Comparison of ENCODE assay signal across 15 cellular contexts in genomic region chr1:230930986-230931385, GRCh38. TPM values are rescaled to one million over a fixed set of nuclear protein-coding genes. Genes with fewer than 3 reads are reported as not detected.
DNase-seq lines count a peak whose midpoint lies in the region; ATAC-seq and TF ChIP-seq lines count a peak whose summit lies in the region.
"Had no signal": no experiment of that assay in that cellular context is flagged by ENCODE, and none has a peak within 500 bp of the region (broad histone marks: within the 10 kb centered on the region; RNA-seq: fewer than 3 reads in every experiment).

No MANE protein-coding gene starts in this region.

- no peak overlapping the region for H3K9ac ChIP-seq in mammary epithelial cell (ENCODE audit: insufficient read depth, low read length)

- ATAC-seq in HG03571 (IDR thresholded peaks at IDR 0.05; ENCODE audit: unreplicated experiment): no peak
- ATAC-seq: CD8-positive, alpha-beta T cell; HepG2 had no signal

- dilution Hi-C loops in mammary epithelial cell (cut with HindIII; ENCODE audit: low sequenced_read_pairs): no loop called here

- H2AFZ ChIP-seq in mammary epithelial cell (ENCODE audit: low read depth, low read length): no peak overlapping the region
- H2AFZ ChIP-seq in hepatocyte: no peak overlapping the region

- H3K27ac Mint-ChIP-seq in MCF 10A (ENCODE audit: low read depth, unreplicated experiment): no peak overlapping the region
- H3K27ac Mint-ChIP-seq: CD14-positive monocyte; CD8-positive, alpha-beta T cell; HFFc6 had no signal

- H3K4me2 ChIP-seq in mammary epithelial cell (ENCODE audit: insufficient read depth, low read depth, low read length) (no peak overlapping the region), hepatocyte (no peak overlapping the region)

- peaks cover 31% of the 10 kb centered on the region for H3K36me3 Mint-ChIP-seq in MCF 10A (ENCODE audit: insufficient read depth, unreplicated experiment)

- no peak for TF ChIP-seq POLR2A in breast epithelium (IDR thresholded peaks at IDR 0.05)

- H4K20me1 ChIP-seq in mammary epithelial cell (ENCODE audit: insufficient read depth, low read length) (no peaks in the 10 kb centered on the region), hepatocyte (ENCODE audit: insufficient read depth, poor library complexity, severe bottlenecking) (no peaks in the 10 kb centered on the region)

- H3K27me3 ChIP-seq in breast epithelium (no peaks in the 10 kb centered on the region), mammary epithelial cell (ENCODE audit: insufficient read depth, low read length) (no peaks in the 10 kb centered on the region), hepatocyte (no peaks in the 10 kb centered on the region)

- no peaks in the 10 kb centered on the region for H3K27me3 Mint-ChIP-seq in MCF 10A (ENCODE audit: insufficient read depth, unreplicated experiment)

- CTCF ChIA-PET in MCF 10A (lab: Yijun Ruan, JAX): interaction anchor here (0.6 to 3.4 kb wide), 7 partner anchors 13 to 280 kb away, joined by 3 to 18 read pairs (median 5); no protein-coding TSS in a partner anchor
- CTCF ChIA-PET in mammary epithelial cell (lab: Charles Lee; ENCODE audit: low non-redundant PET): no interaction called here

- H3K27ac ChIP-seq in breast epithelium (no peak overlapping the region), mammary epithelial cell (ENCODE audit: insufficient read depth, low read depth, low read length) (no peak overlapping the region), hepatocyte (no peak overlapping the region)

- H3K4me1 Mint-ChIP-seq in MCF 10A (ENCODE audit: insufficient read depth, unreplicated experiment): peaks cover 8% of the 10 kb centered on the region
- H3K4me1 Mint-ChIP-seq: CD14-positive monocyte had no signal

- intact Hi-C loops in MCF 10A (cut with micrococcal nuclease) (no loop called here), breast epithelium (cut with DNase I; ENCODE audit: low total_unique reads) (no loop called here), mammary epithelial cell (cut with micrococcal nuclease) (no loop called here), head of caudate nucleus (cut with DNase I) (loop anchor here (10.0 kb wide), 1 partner anchor 284 kb away; no protein-coding TSS in a partner anchor)

- H3K9me2 ChIP-seq in hepatocyte (replicated peaks; ENCODE audit: insufficient read depth): no peaks in the 10 kb centered on the region

- no peaks in the 10 kb centered on the region for H3K9me3 Mint-ChIP-seq in MCF 10A (ENCODE audit: unreplicated experiment)
- H3K9me3 Mint-ChIP-seq: CD14-positive monocyte; CD8-positive, alpha-beta T cell; HFFc6 had no signal

- no peaks in the 10 kb centered on the region for H3K9me3 ChIP-seq in breast epithelium
- H3K9me3 ChIP-seq in mammary epithelial cell (replicated peaks; ENCODE audit: insufficient read depth, low read length): no peaks in the 10 kb centered on the region
- H3K9me3 ChIP-seq in hepatocyte (ENCODE audit: low read depth): no peaks in the 10 kb centered on the region

- H3K79me2 ChIP-seq in mammary epithelial cell (ENCODE audit: insufficient read depth, low read length) (no peaks in the 10 kb centered on the region), hepatocyte (no peaks in the 10 kb centered on the region)

- no peak for TF ChIP-seq CTCF in MCF 10A (IDR thresholded peaks at IDR 0.05; ENCODE audit: unreplicated experiment)
- TF ChIP-seq CTCF in breast epithelium (IDR thresholded peaks at IDR 0.05): no peak
- TF ChIP-seq CTCF in mammary epithelial cell (conservative IDR thresholded peaks at IDR 0.05 in 1 of 2, IDR thresholded peaks at IDR 0.05 in 1 of 2; ENCODE audit: extremely low read depth in 1 of 2, insufficient read depth in 1 of 2, low read depth in 1 of 2, low read length in 2 of 2): no peak
- no peak for TF ChIP-seq CTCF in hepatocyte (IDR thresholded peaks at IDR 0.05; ENCODE audit: poor library complexity)

- DNase-seq in MCF 10A (ENCODE audit: unreplicated experiment) (peak; percentile 33), breast epithelium (ENCODE audit: low spot score in 2 of 2) (no peak), mammary epithelial cell (peak; percentile 17), head of caudate nucleus (peak in 23 of 42 donors; percentile 15 to 79 (median 43)), NCI-H2029 treated with DMSO at 0.1 percent for 48 hours (lab: John Stamatoyannopoulos, UW) (no peak), hepatocyte (ENCODE audit: low spot score) (no peak)
- DNase-seq: CD8-positive, alpha-beta T cell; COR-L47; DND-41; GDM1; HCEC 1CT; HFFc6 had no signal

- no peak overlapping the region for H3K4me3 Mint-ChIP-seq in MCF 10A (ENCODE audit: unreplicated experiment)
- H3K4me3 Mint-ChIP-seq: CD14-positive monocyte; CD8-positive, alpha-beta T cell; HFFc6 had no signal

- H3K4me3 ChIP-seq in breast epithelium (no peak overlapping the region), mammary epithelial cell (replicated peaks in 1 of 3; ENCODE audit: insufficient read depth in 1 of 3, low read depth in 2 of 3, low read length in 3 of 3) (no peak overlapping the region), hepatocyte (no peak overlapping the region)

- WGBS in mammary epithelial cell (ENCODE audit: low coverage, missing lambda C conversion rate): 62% methylated on average over 3 of the region's 3 CpGs
- 76% methylated on average over 3 of the region's 3 CpGs for WGBS in hepatocyte (ENCODE audit: low lambda C conversion rate, missing lambda C conversion rate)

- POLR2A ChIA-PET in MCF 10A (lab: Yijun Ruan, JAX): interaction anchor here (1.6 to 1.7 kb wide), 2 partner anchors 9 to 11 kb away, joined by 4 to 5 read pairs; no protein-coding TSS in a partner anchor

- in situ Hi-C loops in mammary epithelial cell (cut with MboI; ENCODE audit: low sequenced_read_pairs in 2 of 2): no loop called here

- peaks cover 4% of the 10 kb centered on the region for H3K36me3 ChIP-seq in breast epithelium
- H3K36me3 ChIP-seq in mammary epithelial cell (ENCODE audit: insufficient read depth, low read length): peaks cover 2% of the 10 kb centered on the region
- H3K36me3 ChIP-seq in hepatocyte (replicated peaks; ENCODE audit: insufficient read depth, low read depth): no peaks in the 10 kb centered on the region

- BruUV-seq in MCF 10A (replicated peaks; lab: Mats Ljungman, UMichigan) (no TSS peak), mammary epithelial cell (replicated peaks; lab: Mats Ljungman, UMichigan) (no TSS peak)

- no peaks in the 10 kb centered on the region for H3K4me1 ChIP-seq in breast epithelium
- no peaks in the 10 kb centered on the region for H3K4me1 ChIP-seq in mammary epithelial cell (ENCODE audit: insufficient read depth, low read length)
- H3K4me1 ChIP-seq in hepatocyte (ENCODE audit: insufficient read depth): no peaks in the 10 kb centered on the region

RNA-seq across cellular contexts. Expression of gene TTC13, which starts 47.7 kb away (rescaled TPM):
- 29.9 and 35.2 TPM in 2 replicates for total RNA-seq in MCF 10A (2022)
- total RNA-seq in breast epithelium: 10 to 100 TPM; 20.5 to 26.6 (median 22.0) TPM
- total RNA-seq in mammary epithelial cell: 10 to 100 TPM; 11.9 to 12.5 TPM
- polyA plus RNA-seq in mammary epithelial cell: 4.1 TPM
- 33.4 TPM for polyA minus RNA-seq in mammary epithelial cell
- 11.5 and 14.9 TPM in 2 replicates for total RNA-seq in hepatocyte
- 9.7 and 13.0 TPM in 2 replicates for polyA plus RNA-seq in hepatocyte

RNA-seq across cellular contexts. Expression of gene ARV1, which starts 47.9 kb away (rescaled TPM):
- total RNA-seq in MCF 10A (2022): 41.8 and 51.8 TPM in 2 replicates
- 10 to 100 TPM; 20.8 to 23.0 (median 21.0) TPM for total RNA-seq in breast epithelium
- total RNA-seq in mammary epithelial cell: 10 to 100 TPM; 14.5 to 22.4 TPM
- polyA plus RNA-seq in mammary epithelial cell: 21.8 TPM
- 9.2 TPM for polyA minus RNA-seq in mammary epithelial cell
- 20.0 and 20.6 TPM in 2 replicates for total RNA-seq in hepatocyte
- polyA plus RNA-seq in hepatocyte: 19.9 and 24.4 TPM in 2 replicates

Comparison
In these comparisons a context has a peak if more than half of its experiments do, and no peak if none do; other contexts are left out.
1. DNase-seq: peak in MCF 10A (single experiment), mammary epithelial cell (single experiment) and head of caudate nucleus (23 of 42); none in breast epithelium (0 of 2), NCI-H2029 treated with DMSO at 0.1 percent for 48 hours (single experiment) and hepatocyte (single experiment).